In the genomic region with DNA sequence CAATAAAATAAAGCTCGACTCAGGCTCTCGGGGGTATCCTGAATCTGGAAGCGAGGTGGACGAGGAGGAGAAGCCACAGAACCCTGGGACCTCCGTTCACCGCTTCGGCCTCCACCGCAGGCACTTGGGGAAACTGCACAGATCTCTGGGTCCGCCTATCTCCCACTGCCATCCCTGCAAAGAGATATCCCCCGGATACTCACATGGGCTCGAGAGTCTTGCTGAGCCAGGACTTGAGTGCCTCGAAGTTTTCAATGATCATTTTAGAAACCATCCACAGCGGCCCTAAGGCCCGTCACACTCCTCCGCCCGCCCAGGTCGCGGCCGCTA, we compare ENCODE assay signal across 8 cellular contexts. TPM values are rescaled to one million over a fixed set of nuclear protein-coding genes. Genes with fewer than 3 reads are reported as not detected.
A peak's percentile ranks its signal among the peaks of the same experiment; 100 is the strongest.
DNase-seq lines count a peak whose midpoint lies in the region; ATAC-seq, FAIRE-seq and TF ChIP-seq lines count a peak whose summit lies in the region.

No MANE protein-coding gene starts in this region.

- BruUV-seq in HepG2 (replicated peaks; lab: Mats Ljungman, UMichigan): no TSS peak

- peak overlapping the region; percentile 97 to 100 (median 99) for H3K9ac ChIP-seq in BLaER1 treated with 17β-estradiol and CSF1 and Interleukin-3, amounts not matched to agents 10 nM and 100 nM
- peak overlapping the region; percentile 98 for H3K9ac ChIP-seq in HepG2 (ENCODE audit: insufficient read depth, low read depth, low read length)

- H3K36me3 Mint-ChIP-seq in activated CD4-positive, alpha-beta T cell treated with anti-CD3 and anti-CD28 coated beads, Interleukin-2, amount 10 ng/mL, durations not matched to agents 7 days and 5 days (ENCODE audit: low read depth): peaks cover 25% of the 10 kb centered on the region

- H3K4me3 Mint-ChIP-seq in activated CD4-positive, alpha-beta T cell treated with anti-CD3 and anti-CD28 coated beads, Interleukin-2, amount 10 ng/mL, durations not matched to agents 7 days and 5 days: no peak overlapping the region

- CTCF ChIA-PET in HepG2 (lab: Yijun Ruan, JAX; ENCODE audit: low intra/inter-chr PET ratio, low total read pairs): no interaction called here
- CTCF ChIA-PET in activated CD4-positive, alpha-beta T cell treated with anti-CD3 and anti-CD28 coated beads, Interleukin-2, amount 10 ng/mL, durations not matched to agents 7 days and 5 days (lab: Charles Lee): interaction anchor here (1.0 to 3.4 kb wide), 7 partner anchors 11 to 111 kb away, joined by 3 to 18 read pairs (median 5); no protein-coding TSS in a partner anchor

- TF ChIP-seq EP300 in HepG2 (IDR thresholded peaks at IDR 0.05; ENCODE audit: low read depth in 2 of 2, low read length in 2 of 2) (no peak), HepG2 (CRISPR knock-in tag; IDR thresholded peaks at IDR 0.05; ENCODE audit: borderline replicate concordance) (no peak)

- no peak for TF ChIP-seq POLR2A in HepG2 (IDR thresholded peaks at IDR 0.05; ENCODE audit: insufficient read depth in 1 of 2, low read depth in 2 of 2, low read length in 2 of 2)

- TF ChIP-seq CTCF in ascending aorta (IDR thresholded peaks at IDR 0.05) (no peak), HepG2 (CRISPR knock-in tag; IDR thresholded peaks at IDR 0.05) (no peak), upper lobe of right lung (IDR thresholded peaks at IDR 0.05) (no peak)

- peaks cover 40% of the 10 kb centered on the region for H3K4me1 Mint-ChIP-seq in activated CD4-positive, alpha-beta T cell treated with anti-CD3 and anti-CD28 coated beads, Interleukin-2, amount 10 ng/mL, durations not matched to agents 7 days and 5 days

- no peaks in the 10 kb centered on the region for H3K9me3 ChIP-seq in BLaER1 treated with 17β-estradiol and CSF1 and Interleukin-3, amounts not matched to agents 10 nM and 100 nM (replicated peaks in 1 of 11)
- H3K9me3 ChIP-seq in ascending aorta (no peaks in the 10 kb centered on the region), HepG2 (ENCODE audit: low read length) (no peaks in the 10 kb centered on the region), upper lobe of right lung (no peaks in the 10 kb centered on the region)

- peaks cover 22 to 47% (median 45%) of the 10 kb centered on the region in 11 experiments; a peak in 21 of 22 replicates for H4K20me1 ChIP-seq in BLaER1 treated with 17β-estradiol and CSF1 and Interleukin-3, amounts not matched to agents 10 nM and 100 nM
- H4K20me1 ChIP-seq in HepG2 (ENCODE audit: insufficient read depth, low read length): peaks cover 23% of the 10 kb centered on the region

- peak overlapping the region; percentile 97 to 99 (median 99) for H3K27ac ChIP-seq in BLaER1 treated with 17β-estradiol and CSF1 and Interleukin-3, amounts not matched to agents 10 nM and 100 nM
- peak overlapping the region; percentile 94 to 99 for H3K27ac ChIP-seq in ascending aorta
- peak overlapping the region; percentile 98 for H3K27ac ChIP-seq in HepG2 (ENCODE audit: extremely low read length, insufficient read depth, low read length)
- peak overlapping the region; percentile 96 for H3K27ac ChIP-seq in upper lobe of right lung

- H3K36me3 ChIP-seq in BLaER1 treated with 17β-estradiol and CSF1 and Interleukin-3, amounts not matched to agents 10 nM and 100 nM: peaks cover 0 to 22% (median 10%) of the 10 kb centered on the region in 11 experiments; a peak in 15 of 22 replicates
- H3K36me3 ChIP-seq in ascending aorta: no peaks in the 10 kb centered on the region
- H3K36me3 ChIP-seq in HepG2 (replicated peaks in 1 of 2; ENCODE audit: control insufficient read depth in 1 of 2, insufficient read depth in 2 of 2, low read length in 2 of 2): no peaks in the 10 kb centered on the region; a peak in 3 of 5 replicates
- no peaks in the 10 kb centered on the region for H3K36me3 ChIP-seq in upper lobe of right lung

- POLR2A ChIA-PET in HepG2 (lab: Yijun Ruan, JAX): interaction anchor here (0.6 to 2.3 kb wide), 6 partner anchors 12 to 92 kb away, joined by 3 to 24 read pairs (median 4); a partner anchor contains a TSS
- POLR2A ChIA-PET in activated CD4-positive, alpha-beta T cell treated with anti-CD3 and anti-CD28 coated beads, Interleukin-2, amount 10 ng/mL, durations not matched to agents 7 days and 5 days (lab: Charles Lee): no interaction called here

- H3K27me3 Mint-ChIP-seq in activated CD4-positive, alpha-beta T cell treated with anti-CD3 and anti-CD28 coated beads, Interleukin-2, amount 10 ng/mL, durations not matched to agents 7 days and 5 days: no peaks in the 10 kb centered on the region

- intact Hi-C loops in ascending aorta (cut with DNase I): loop anchor here (5.0 to 10.0 kb wide), 2 partner anchors 751 to 937 kb away; a partner anchor contains a TSS
- intact Hi-C loops in HepG2 (cut with micrococcal nuclease; ENCODE audit: unreplicated experiment): loop anchor here (1.0 to 5.0 kb wide), 2 partner anchors 11 to 937 kb away; a partner anchor contains a TSS
- intact Hi-C loops in upper lobe of right lung (cut with DNase I): no loop called here

- 0% methylated on average over 7 of the region's 19 CpGs for WGBS in HepG2 (ENCODE audit: low lambda C conversion rate)

- H3K79me2 ChIP-seq in HepG2 (ENCODE audit: insufficient read depth, low read length): peaks cover 67% of the 10 kb centered on the region

- peak overlapping the region; percentile 82 to 98 (median 90) for H3K4me2 ChIP-seq in BLaER1 treated with 17β-estradiol and CSF1 and Interleukin-3, amounts not matched to agents 10 nM and 100 nM
- peak overlapping the region; percentile 87 for H3K4me2 ChIP-seq in HepG2 (ENCODE audit: low read depth, low read length)

- TF ChIP-seq RAD21 in HepG2 (CRISPR knock-in tag; IDR thresholded peaks at IDR 0.05): no peak

- no peaks in the 10 kb centered on the region for H3K9me3 Mint-ChIP-seq in activated CD4-positive, alpha-beta T cell treated with anti-CD3 and anti-CD28 coated beads, Interleukin-2, amount 10 ng/mL, durations not matched to agents 7 days and 5 days

- in situ Hi-C loops in HepG2 (cut with HindIII; ENCODE audit: extremely low pct_ligation_motif_present, low pct_unique_long_range_greater_than_20kb): loop anchor here (25.0 kb wide), 1 partner anchor 932 kb away; a partner anchor contains a TSS

- DNase-seq in ascending aorta (ENCODE audit: low spot score in 2 of 2) (no peak), HepG2 (ENCODE audit: low spot score) (no peak), upper lobe of right lung (no peak)
- no peak for DNase-seq in stimulated activated CD4-positive, alpha-beta T cell treated with anti-CD3 and anti-CD28 coated beads, Interleukin-4, amount 100 ng/mL, for 1 hour
- DNase-seq in activated CD4-positive, alpha-beta T cell treated with anti-CD3 and anti-CD28 coated beads, Interleukin-2, amount 10 ng/mL, durations not matched to agents 7 days and 5 days: no peak

- peak overlapping the region; percentile 78 to 95 (median 84) for H3K4me3 ChIP-seq in BLaER1 treated with 17β-estradiol and CSF1 and Interleukin-3, amounts not matched to agents 10 nM and 100 nM
- peak overlapping the region; percentile 99 to 100 for H3K4me3 ChIP-seq in ascending aorta
- H3K4me3 ChIP-seq in HepG2 (replicated peaks in 1 of 3; ENCODE audit: insufficient read depth in 1 of 3, low read depth in 2 of 3, low read length in 3 of 3): peak overlapping the region; percentile 86 to 94 (median 92)
- peak overlapping the region; percentile 74 for H3K4me3 ChIP-seq in upper lobe of right lung

- no peak for FAIRE-seq in HepG2 (lab: Jason Lieb, UNC)

- H2AFZ ChIP-seq in HepG2 (ENCODE audit: low read length): no peak overlapping the region

- no peaks in the 10 kb centered on the region for H3K27me3 ChIP-seq in BLaER1 treated with 17β-estradiol and CSF1 and Interleukin-3, amounts not matched to agents 10 nM and 100 nM
- H3K27me3 ChIP-seq in ascending aorta (no peaks in the 10 kb centered on the region), HepG2 (ENCODE audit: control insufficient read depth in 1 of 2, insufficient read depth in 2 of 2, low read length in 2 of 2) (no peaks in the 10 kb centered on the region; a peak in 1 of 5 replicates), upper lobe of right lung (no peaks in the 10 kb centered on the region)

- peaks cover 38 to 55% (median 45%) of the 10 kb centered on the region in 10 experiments for H3K4me1 ChIP-seq in BLaER1 treated with 17β-estradiol and CSF1 and Interleukin-3, amounts not matched to agents 10 nM and 100 nM
- H3K4me1 ChIP-seq in ascending aorta (peaks cover 0 to 37% of the 10 kb centered on the region in 2 donors), HepG2 (ENCODE audit: insufficient read depth, low read length) (peaks cover 53% of the 10 kb centered on the region), upper lobe of right lung (peaks cover 25% of the 10 kb centered on the region)

- ATAC-seq in GM19452 (IDR thresholded peaks at IDR 0.05; ENCODE audit: unreplicated experiment) (peak; percentile 43), HG03460 (IDR thresholded peaks at IDR 0.05; ENCODE audit: unreplicated experiment) (peak; percentile 41), HepG2 (peak; percentile 78), upper lobe of right lung (peak; percentile 10)

- H3K27ac Mint-ChIP-seq in activated CD4-positive, alpha-beta T cell treated with anti-CD3 and anti-CD28 coated beads, Interleukin-2, amount 10 ng/mL, durations not matched to agents 7 days and 5 days: no peak overlapping the region

RNA-seq across cellular contexts. Expression of a gene that starts 0.6 kb away (rescaled TPM):
- total RNA-seq in ascending aorta (12.8 TPM), HepG2 (2016; rRNA removed; fragmentation: Illumina TruSeq; extraction: Trizol) (28.6 and 34.4 TPM in 2 replicates), upper lobe of right lung (42.0 TPM)
- 8.0 and 10.1 TPM in 2 replicates for total RNA-seq in HepG2 (2016; cell fraction: cytosol; rRNA removed; fragmentation: Illumina TruSeq; extraction: Trizol; ENCODE audit: low read depth)
- total RNA-seq in HepG2 (2016; cell fraction: insoluble cytoplasmic fraction; rRNA removed; fragmentation: Illumina TruSeq; extraction: Trizol): 25.2 and 36.1 TPM in 2 replicates
- 12.0 and 13.4 TPM in 2 replicates for total RNA-seq in HepG2 (2016; cell fraction: membrane; rRNA removed; fragmentation: Illumina TruSeq; extraction: Trizol)
- total RNA-seq in HepG2 (2016; cell fraction: nucleus; rRNA removed; fragmentation: Illumina TruSeq; extraction: Trizol): 75.3 and 77.9 TPM in 2 replicates
- 16.1 and 19.4 TPM in 2 replicates for polyA plus RNA-seq in HepG2 (2011; rRNA removed)
- polyA plus RNA-seq in HepG2 (2011; cell fraction: cytosol; rRNA removed): 4.3 and 5.8 TPM in 2 replicates
- polyA plus RNA-seq in HepG2 (2011; cell fraction: nucleus; rRNA removed): 40.1 and 43.2 TPM in 2 replicates
- 18.6 and 26.4 TPM in 2 replicates for polyA plus RNA-seq in HepG2 (2012)
- polyA plus RNA-seq in HepG2 (2016; cell fraction: cytosol; fragmentation: Illumina TruSeq; extraction: Trizol; ENCODE audit: low read depth): 0.87 and 1.1 TPM in 2 replicates
- 26.2 and 29.3 TPM in 2 replicates for polyA plus RNA-seq in HepG2 (2016; cell fraction: insoluble cytoplasmic fraction; fragmentation: Illumina TruSeq; extraction: Trizol; ENCODE audit: low read depth)
- 2.9 and 3.1 TPM in 2 replicates for polyA plus RNA-seq in HepG2 (2016; cell fraction: membrane; fragmentation: Illumina TruSeq; extraction: Trizol; ENCODE audit: low read depth)
- 91.7 and 94.4 TPM in 2 replicates for polyA plus RNA-seq in HepG2 (2016; cell fraction: nucleus; fragmentation: Illumina TruSeq; extraction: Trizol; ENCODE audit: insufficient read depth, low read depth)
- polyA minus RNA-seq in HepG2 (2011; rRNA and poly(A)+ RNA removed; ENCODE audit: low replicate concordance): 23.1 and 34.2 TPM in 2 replicates
- 9.2 and 9.8 TPM in 2 replicates for polyA minus RNA-seq in HepG2 (2011; cell fraction: cytosol; rRNA and poly(A)+ RNA removed)
- polyA minus RNA-seq in HepG2 (2011; cell fraction: nucleus; rRNA and poly(A)+ RNA removed): 111 and 119 TPM in 2 replicates
- total RNA-seq in activated CD4-positive, alpha-beta T cell treated with anti-CD3 and anti-CD28 coated beads, Interleukin-2, amount 10 ng/mL, durations not matched to agents 7 days and 5 days: 10 to 100 TPM; 55.8 to 69.5 TPM

Comparison
In these comparisons a context has a peak if more than half of its experiments do, and no peak if none do; other contexts are left out.
1. ATAC-seq: peak in every context shown above with its lines; median percentile 78 in HepG2; 43 in GM19452; 41 in HG03460; 10 in upper lobe of right lung.